ENCODE assay signal across 1 cellular context in the genomic region with DNA sequence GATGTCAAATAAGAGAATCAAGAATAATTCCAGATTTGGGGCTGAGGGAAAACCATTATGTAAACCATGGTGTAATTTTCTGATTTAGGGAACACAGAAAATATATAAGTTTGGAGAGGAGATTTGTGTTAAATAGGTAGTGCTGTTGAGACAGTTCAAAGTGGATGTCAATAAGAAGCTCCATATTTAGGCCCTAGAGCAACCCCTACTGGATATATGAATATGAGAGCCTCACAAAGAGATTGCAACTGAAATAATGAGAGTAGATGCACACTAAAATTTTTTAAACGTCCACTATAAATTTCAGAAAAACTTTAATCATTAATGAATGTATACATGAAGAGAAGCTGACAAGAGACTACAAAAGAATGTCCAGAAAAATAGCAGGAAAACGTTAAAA.
TF ChIP-seq lines count a peak whose summit lies in the region.

No MANE protein-coding gene starts in this region.

TF ChIP-seq in IMR-90, 13 proteins besides CTCF, POLR2A, EP300 and RAD21 (continued from another document):
- TF ChIP-seq FOS (IDR thresholded peaks at IDR 0.05; ENCODE audit: low read depth, low read length), result no peak
- no peak for TF ChIP-seq MXI1 (IDR thresholded peaks at IDR 0.05; ENCODE audit: borderline replicate concordance, low read depth, low read length)
- TF ChIP-seq, protein P1, sequence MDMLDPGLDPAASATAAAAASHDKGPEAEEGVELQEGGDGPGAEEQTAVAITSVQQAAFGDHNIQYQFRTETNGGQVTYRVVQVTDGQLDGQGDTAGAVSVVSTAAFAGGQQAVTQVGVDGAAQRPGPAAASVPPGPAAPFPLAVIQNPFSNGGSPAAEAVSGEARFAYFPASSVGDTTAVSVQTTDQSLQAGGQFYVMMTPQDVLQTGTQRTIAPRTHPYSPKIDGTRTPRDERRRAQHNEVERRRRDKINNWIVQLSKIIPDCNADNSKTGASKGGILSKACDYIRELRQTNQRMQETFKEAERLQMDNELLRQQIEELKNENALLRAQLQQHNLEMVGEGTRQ (IDR thresholded peaks at IDR 0.05; ENCODE audit: low read depth, low read length), result no peak
- TF ChIP-seq BHLHE40 (IDR thresholded peaks at IDR 0.05; ENCODE audit: low read depth, low read length), result no peak
